Comparison of ENCODE assay signal across 1 cellular context in genomic region chr2:40579247-40579646, GRCh38.
TF ChIP-seq lines count a peak whose summit lies in the region.

No MANE protein-coding gene starts in this region.

TF ChIP-seq in SK-N-SH, 30 proteins besides CTCF, POLR2A, EP300 and RAD21 (continued from another document):
- TF ChIP-seq REST (IDR thresholded peaks at IDR 0.05; ENCODE audit: low read depth, low read length) (no peak), TAF1 (IDR thresholded peaks at IDR 0.05; ENCODE audit: borderline replicate concordance, low read depth, low read length) (no peak), FOXJ3 (CRISPR knock-in tag; IDR thresholded peaks at IDR 0.05) (no peak), YY1 (IDR thresholded peaks at IDR 0.05; ENCODE audit: low read depth) (no peak), POLR2AphosphoS5 (IDR thresholded peaks at IDR 0.05; ENCODE audit: low read depth, low read length) (no peak)
